1 cellular context compared by ENCODE assay signal in the genomic region with DNA sequence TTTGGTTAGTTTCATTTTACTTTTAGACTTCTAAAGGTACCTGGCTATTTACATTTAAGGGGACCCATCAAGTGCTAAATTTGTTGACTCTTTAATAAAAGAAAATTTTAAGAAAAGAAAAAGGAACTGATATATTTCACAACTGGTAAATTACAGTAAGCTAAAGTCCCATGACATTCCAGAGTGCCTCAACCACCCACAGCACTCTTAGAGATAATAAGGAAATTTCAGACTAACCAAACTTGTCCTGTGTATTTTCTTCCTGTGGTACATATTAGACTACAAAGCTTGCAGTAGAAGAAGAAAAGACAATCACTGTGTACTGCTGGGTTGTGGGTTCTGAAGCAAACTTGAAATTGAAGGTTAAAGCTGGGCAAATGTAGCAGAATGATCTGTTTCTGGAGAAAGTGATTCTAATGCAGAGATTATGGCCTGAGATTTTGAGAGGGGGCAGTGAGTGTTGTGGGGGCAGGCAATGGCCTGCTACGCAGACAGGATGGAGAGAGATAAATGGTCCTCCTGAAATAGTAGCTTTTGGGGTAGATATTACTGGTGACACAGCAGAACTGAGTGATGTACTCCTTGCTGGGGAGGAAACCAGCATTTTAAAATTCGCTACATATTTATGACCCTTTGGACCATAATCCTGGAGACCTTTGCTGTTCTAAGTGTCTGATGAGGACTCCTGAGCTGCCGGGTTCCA.
TF ChIP-seq lines count a peak whose summit lies in the region.

No MANE protein-coding gene starts in this region.

TF ChIP-seq in IMR-90, 13 proteins besides CTCF, POLR2A, EP300 and RAD21:
- TF ChIP-seq MAFK (IDR thresholded peaks at IDR 0.05; ENCODE audit: low read depth, low read length) (no peak), CEBPB (IDR thresholded peaks at IDR 0.05; ENCODE audit: low read depth, low read length) (no peak), CHD1 (IDR thresholded peaks at IDR 0.05; ENCODE audit: low read depth, low read length) (no peak)
